ENCODE assay signal across 14 cellular contexts in genomic region chr9:121279841-121280388, GRCh38. TPM values are rescaled to one million over a fixed set of nuclear protein-coding genes. Genes with fewer than 3 reads are reported as not detected.
A peak's percentile ranks its signal among the peaks of the same experiment; 100 is the strongest.
DNase-seq lines count a peak whose midpoint lies in the region; ATAC-seq, FAIRE-seq and TF ChIP-seq lines count a peak whose summit lies in the region.
"Had no signal": no experiment of that assay in that cellular context is flagged by ENCODE, and none has a peak within 500 bp of the region (broad histone marks: within the 10 kb centered on the region; RNA-seq: fewer than 3 reads in every experiment).

No MANE protein-coding gene starts in this region.

- H3K9me3 ChIP-seq in A549 (no peaks in the 10 kb centered on the region), adrenal gland (replicated peaks in 1 of 3) (no peaks in the 10 kb centered on the region), gastrocnemius medialis (no peaks in the 10 kb centered on the region), T-helper 17 cell (ENCODE audit: control insufficient read depth, low read length, poor library complexity, severe bottlenecking) (no peaks in the 10 kb centered on the region), SJCRH30 (replicated peaks) (no peaks in the 10 kb centered on the region)
- H3K9me3 ChIP-seq: pancreas, SJSA1 had no signal

- TF ChIP-seq CTCF in A549 (IDR thresholded peaks at IDR 0.05) (no peak), adrenal gland (IDR thresholded peaks at IDR 0.05) (no peak), gastrocnemius medialis (IDR thresholded peaks at IDR 0.05 in 4 of 5, conservative IDR thresholded peaks at IDR 0.05 in 1 of 5) (no peak)

- TF ChIP-seq EP300 in A549 (IDR thresholded peaks at IDR 0.05): no peak

- CTCF ChIA-PET in A549 (lab: Yijun Ruan, JAX): interaction anchor here (0.7 to 9.0 kb wide), 14 partner anchors 8 to 171 kb away, joined by 3 to 72 read pairs (median 3); partner anchors contain the start of genes GSN and RAB14

- peaks cover 8% of the 10 kb centered on the region for H3K36me3 Mint-ChIP-seq in T-helper 17 cell (ENCODE audit: low read depth)

- intact Hi-C loops in adrenal gland (cut with DNase I) (loop anchor here in 1 of 2 donors (10.0 kb wide), 1 partner anchor 65 kb away; no protein-coding TSS in a partner anchor), gastrocnemius medialis (cut with DNase I; ENCODE audit: low total_unique reads) (loop anchor here (5.0 kb wide), 1 partner anchor 92 kb away; the partner anchor contains the start of gene STOM)

- H3K27me3 Mint-ChIP-seq in T-helper 17 cell: peaks cover 4% of the 10 kb centered on the region
- H3K27me3 Mint-ChIP-seq: central memory CD8-positive, alpha-beta T cell had no signal

- no peak overlapping the region for H3K4me3 Mint-ChIP-seq in T-helper 17 cell
- H3K4me3 Mint-ChIP-seq: central memory CD8-positive, alpha-beta T cell had no signal

- no peak overlapping the region for H3K27ac Mint-ChIP-seq in T-helper 17 cell

- no peak for TF ChIP-seq RAD21 in A549 (conservative IDR thresholded peaks at IDR 0.05 in 1 of 2, IDR thresholded peaks at IDR 0.05 in 1 of 2)

- WGBS in A549 (ENCODE audit: missing lambda C conversion rate): 91% methylated on average over 10 of the region's 10 CpGs
- WGBS in adrenal gland, 4 donors: 78 to 91% (median 86%) methylated on average over 8 to 10 of the region's 10 CpGs

- peaks cover 57% of the 10 kb centered on the region for H3K4me1 ChIP-seq in A549
- H3K4me1 ChIP-seq in adrenal gland (replicated peaks in 1 of 2): peaks cover 51 to 78% of the 10 kb centered on the region in 2 donors
- H3K4me1 ChIP-seq in gastrocnemius medialis: peaks cover 62 to 70% of the 10 kb centered on the region in 2 donors
- H3K4me1 ChIP-seq in SJCRH30: peaks cover 19% of the 10 kb centered on the region

- ATAC-seq in A549: no peak
- no peak for ATAC-seq in gastrocnemius medialis
- ATAC-seq in GM19452 (IDR thresholded peaks at IDR 0.05; ENCODE audit: unreplicated experiment): no peak
- ATAC-seq in T-helper 17 cell: no peak
- ATAC-seq: pancreas had no signal

- H3K27ac ChIP-seq in A549: peak overlapping the region; percentile 21 to 83; a peak in 2 of 6 replicates
- peak overlapping the region in 3 of 5 donors; percentile 49 to 95 (median 93) for H3K27ac ChIP-seq in adrenal gland
- peak overlapping the region; percentile 91 to 98 (median 94) for H3K27ac ChIP-seq in gastrocnemius medialis
- H3K27ac ChIP-seq in SJCRH30: no peak overlapping the region

- H3K36me3 ChIP-seq in adrenal gland (replicated peaks in 1 of 2): no peaks in the 10 kb centered on the region
- no peaks in the 10 kb centered on the region for H3K36me3 ChIP-seq in gastrocnemius medialis
- H3K36me3 ChIP-seq in SJCRH30: no peaks in the 10 kb centered on the region
- H3K36me3 ChIP-seq: pancreas had no signal

- in situ Hi-C loops in gastrocnemius medialis (cut with MboI; ENCODE audit: low sequenced_read_pairs in 4 of 4): loop anchor here in 2 of 4 donors (10.0 kb wide), 2 partner anchors 85 to 95 kb away; partner anchors contain the start of gene STOM (in 1 of the 2)

- H3K4me1 Mint-ChIP-seq in T-helper 17 cell: peaks cover 10% of the 10 kb centered on the region

- no peak overlapping the region for H3K4me3 ChIP-seq in A549
- H3K4me3 ChIP-seq in adrenal gland: no peak overlapping the region
- no peak overlapping the region for H3K4me3 ChIP-seq in gastrocnemius medialis
- no peak overlapping the region for H3K4me3 ChIP-seq in SJCRH30
- H3K4me3 ChIP-seq: pancreas, SJSA1 had no signal

- H3K4me2 ChIP-seq in A549: no peak overlapping the region

- POLR2A ChIA-PET in A549 (lab: Yijun Ruan, JAX): no interaction called here

- DNase-seq in A549 (ENCODE audit: low read depth in 1 of 2, low spot score in 1 of 2) (no peak), adrenal gland (peak in 1 of 7 donors; percentile 12), inferior parietal cortex (ENCODE audit: extremely low spot score) (peak; percentile 43), gastrocnemius medialis (no peak), T-helper 17 cell (no peak), NCI-H446 (lab: John Stamatoyannopoulos, UW) (no peak), SJCRH30 (no peak)
- DNase-seq: kidney glomerular epithelial cell, NCI-H524 treated with DMSO at 0.1 percent for 48 hours, pancreas had no signal

- H3K27me3 ChIP-seq in adrenal gland: no peaks in the 10 kb centered on the region
- H3K27me3 ChIP-seq in gastrocnemius medialis: no peaks in the 10 kb centered on the region
- H3K27me3 ChIP-seq in SJCRH30: no peaks in the 10 kb centered on the region
- H3K27me3 ChIP-seq: pancreas, SJSA1 had no signal

- no peak for FAIRE-seq in A549 (lab: Jason Lieb, UNC)
- FAIRE-seq: H54, pancreas had no signal

- TF ChIP-seq POLR2A in A549 (IDR thresholded peaks at IDR 0.05; ENCODE audit: low read length): no peak
- no peak for TF ChIP-seq POLR2A in adrenal gland (IDR thresholded peaks at IDR 0.05)
- TF ChIP-seq POLR2A in gastrocnemius medialis (IDR thresholded peaks at IDR 0.05): no peak

TF ChIP-seq in A549, 52 proteins besides CTCF, POLR2A, EP300 and RAD21:
- TF ChIP-seq HEYL (CRISPR knock-in tag; IDR thresholded peaks at IDR 0.05) (no peak), USF2 (IDR thresholded peaks at IDR 0.05) (no peak), MAX (IDR thresholded peaks at IDR 0.05) (no peak), BHLHE40 (IDR thresholded peaks at IDR 0.05; ENCODE audit: low read depth, low read length) (no peak), CBX8 (IDR thresholded peaks at IDR 0.05) (no peak), HOXB5 (CRISPR knock-in tag; IDR thresholded peaks at IDR 0.05) (no peak), PHF8 (IDR thresholded peaks at IDR 0.05; ENCODE audit: borderline replicate concordance, low read depth) (no peak), RNF2 (IDR thresholded peaks at IDR 0.05; ENCODE audit: borderline replicate concordance, low read depth) (no peak), CEBPB (IDR thresholded peaks at IDR 0.05) (no peak), JUN (IDR thresholded peaks at IDR 0.05) (no peak), HES2 (IDR thresholded peaks at IDR 0.05) (no peak), ESRRA (IDR thresholded peaks at IDR 0.05; ENCODE audit: borderline replicate concordance, low read length) (no peak), ZSCAN20 (CRISPR knock-in tag; IDR thresholded peaks at IDR 0.05) (no peak), HMGXB4 (CRISPR knock-in tag; IDR thresholded peaks at IDR 0.05; ENCODE audit: borderline replicate concordance) (no peak), CHD2 (IDR thresholded peaks at IDR 0.05; ENCODE audit: low read length, partially characterized antibody) (no peak), CHD4 (IDR thresholded peaks at IDR 0.05; ENCODE audit: borderline replicate concordance) (no peak), HDAC2 (IDR thresholded peaks at IDR 0.05) (no peak)

RNA-seq across cellular contexts. Expression of gene GSN, which starts 12.0 kb away (rescaled TPM):
- polyA plus RNA-seq in A549 (2011; rRNA removed) (77.2 and 88.5 TPM in 2 replicates), A549 (2017; fragmentation: RNase III; extraction: RNeasy Plus Mini Kit Qiagen cat#74134 plus additional on column Dnase treatment) (24.5 to 36.5 TPM (median 33.7 TPM) in 3 replicates), adrenal gland (100 to 1,000 TPM in 2 of 3 donors, 10 to 100 TPM in 1; 78.5 to 432 (median 180) TPM)
- 39.8 and 42.0 TPM in 2 replicates for polyA plus RNA-seq in A549 (2012; cell fraction: cytosol; rRNA removed)
- 76.2 and 84.7 TPM in 2 replicates for polyA plus RNA-seq in A549 (2012; cell fraction: nucleus; rRNA removed)
- 110 TPM in 2 replicates for polyA minus RNA-seq in A549 (2011; rRNA and poly(A)+ RNA removed)
- total RNA-seq in adrenal gland (100 to 1,000 TPM; 152 to 735 (median 374) TPM), gastrocnemius medialis (100 to 1,000 TPM; 487 to 785 (median 662) TPM), T-helper 17 cell (10 to 100 TPM in 1 of 2 donors, 1 to 10 TPM in 1; 5.4 to 29.6 TPM)
- total RNA-seq in SJCRH30 (2014; rRNA removed; shearing (Covaris generic)): 43.4 and 44.1 TPM in 2 replicates
